1 cellular context compared by ENCODE assay signal in the genomic region with DNA sequence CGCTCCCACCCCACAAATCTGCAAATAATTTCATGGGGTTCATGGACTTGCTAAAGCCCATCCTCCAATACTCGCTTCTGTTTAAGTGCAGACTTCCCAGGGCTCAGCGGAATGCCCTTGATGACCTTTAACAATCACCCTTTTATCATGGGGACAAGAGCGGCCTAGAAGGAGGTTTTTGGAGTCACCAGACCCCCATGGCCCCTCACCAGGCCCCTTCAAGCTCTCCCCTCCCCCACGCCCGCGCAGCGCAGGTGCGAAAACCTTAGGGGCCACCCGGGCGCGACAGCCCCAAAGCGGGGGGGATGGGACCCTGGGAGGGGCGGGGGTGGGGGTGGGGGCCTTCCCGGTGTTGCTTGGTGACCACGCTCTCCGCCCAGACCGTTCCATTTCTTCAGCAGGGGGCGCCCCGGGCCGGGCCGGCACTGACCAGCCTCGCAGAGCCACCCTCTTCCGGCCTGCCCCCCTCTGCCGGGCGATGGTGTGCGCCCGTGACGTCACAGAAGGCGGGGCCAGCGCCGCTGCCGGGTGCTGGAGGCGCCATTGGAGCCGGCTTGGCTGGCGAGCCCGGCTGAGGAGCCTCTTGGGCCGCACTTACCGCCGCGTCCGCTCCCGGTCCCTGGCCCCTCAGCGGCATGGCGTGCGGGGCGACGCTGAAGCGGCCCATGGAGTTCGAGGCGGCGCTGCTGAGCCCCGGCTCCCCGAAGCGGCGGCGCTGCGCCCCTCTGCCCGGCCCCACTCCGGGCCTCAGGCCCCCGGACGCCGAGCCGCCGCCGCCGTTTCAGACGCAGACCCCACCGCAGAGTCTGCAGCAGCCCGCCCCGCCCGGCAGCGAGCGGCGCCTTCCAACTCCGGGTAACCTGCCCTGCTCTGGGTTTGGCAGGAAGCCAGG.
TF ChIP-seq lines count a peak whose summit lies in the region.

AKIRIN1 (plus strand) TSS at position 531 of the 892 bp plus-strand sequence; CDS start at position 636, 105 bp downstream.

TF ChIP-seq in GM12878, 131 proteins besides CTCF, POLR2A, EP300 and RAD21 (continued from another document and continues in another):
- peak; percentile 73 for TF ChIP-seq E4F1 (IDR thresholded peaks at IDR 0.05; ENCODE audit: borderline replicate concordance, partially characterized antibody)
- TF ChIP-seq SIN3A (IDR thresholded peaks at IDR 0.05; ENCODE audit: low read depth, low read length): peak; percentile 46; the same call in 1 of the 2 replicates
- no peak for TF ChIP-seq PAX5 (IDR thresholded peaks at IDR 0.05; ENCODE audit: borderline replicate concordance, low read depth, low read length)
- peak; percentile 87; the same call in 1 of the 2 replicates for TF ChIP-seq POLR2AphosphoS2 (IDR thresholded peaks at IDR 0.05; ENCODE audit: low read depth, low read length)
- TF ChIP-seq ZBTB33 (IDR thresholded peaks at IDR 0.05): no peak
- TF ChIP-seq DPF2 (IDR thresholded peaks at IDR 0.05): peak; percentile 87
- peak; percentile 92 for TF ChIP-seq SP1 (IDR thresholded peaks at IDR 0.05; ENCODE audit: low read depth, low read length)
- peak; percentile 66; the same call in 2 of the 3 replicates for TF ChIP-seq POU2F2 (IDR thresholded peaks at IDR 0.05; ENCODE audit: borderline replicate concordance, low read depth, low read length)
- TF ChIP-seq PML (IDR thresholded peaks at IDR 0.05; ENCODE audit: low read length): peak; percentile 91
- peak; percentile 96 for TF ChIP-seq FOXK2 (IDR thresholded peaks at IDR 0.05)
- TF ChIP-seq MYC (IDR thresholded peaks at IDR 0.05; ENCODE audit: insufficient read depth, insufficient read length, insufficient replicate concordance, low read length, severe bottlenecking): no peak
- TF ChIP-seq, protein P1, sequence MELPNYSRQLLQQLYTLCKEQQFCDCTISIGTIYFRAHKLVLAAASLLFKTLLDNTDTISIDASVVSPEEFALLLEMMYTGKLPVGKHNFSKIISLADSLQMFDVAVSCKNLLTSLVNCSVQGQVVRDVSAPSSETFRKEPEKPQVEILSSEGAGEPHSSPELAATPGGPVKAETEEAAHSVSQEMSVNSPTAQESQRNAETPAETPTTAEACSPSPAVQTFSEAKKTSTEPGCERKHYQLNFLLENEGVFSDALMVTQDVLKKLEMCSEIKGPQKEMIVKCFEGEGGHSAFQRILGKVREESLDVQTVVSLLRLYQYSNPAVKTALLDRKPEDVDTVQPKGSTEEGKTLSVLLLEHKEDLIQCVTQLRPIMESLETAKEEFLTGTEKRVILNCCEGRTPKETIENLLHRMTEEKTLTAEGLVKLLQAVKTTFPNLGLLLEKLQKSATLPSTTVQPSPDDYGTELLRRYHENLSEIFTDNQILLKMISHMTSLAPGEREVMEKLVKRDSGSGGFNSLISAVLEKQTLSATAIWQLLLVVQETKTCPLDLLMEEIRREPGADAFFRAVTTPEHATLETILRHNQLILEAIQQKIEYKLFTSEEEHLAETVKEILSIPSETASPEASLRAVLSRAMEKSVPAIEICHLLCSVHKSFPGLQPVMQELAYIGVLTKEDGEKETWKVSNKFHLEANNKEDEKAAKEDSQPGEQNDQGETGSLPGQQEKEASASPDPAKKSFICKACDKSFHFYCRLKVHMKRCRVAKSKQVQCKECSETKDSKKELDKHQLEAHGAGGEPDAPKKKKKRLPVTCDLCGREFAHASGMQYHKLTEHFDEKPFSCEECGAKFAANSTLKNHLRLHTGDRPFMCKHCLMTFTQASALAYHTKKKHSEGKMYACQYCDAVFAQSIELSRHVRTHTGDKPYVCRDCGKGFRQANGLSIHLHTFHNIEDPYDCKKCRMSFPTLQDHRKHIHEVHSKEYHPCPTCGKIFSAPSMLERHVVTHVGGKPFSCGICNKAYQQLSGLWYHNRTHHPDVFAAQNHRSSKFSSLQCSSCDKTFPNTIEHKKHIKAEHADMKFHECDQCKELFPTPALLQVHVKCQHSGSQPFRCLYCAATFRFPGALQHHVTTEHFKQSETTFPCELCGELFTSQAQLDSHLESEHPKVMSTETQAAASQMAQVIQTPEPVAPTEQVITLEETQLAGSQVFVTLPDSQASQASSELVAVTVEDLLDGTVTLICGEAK (IDR thresholded peaks at IDR 0.05; ENCODE audit: borderline replicate concordance): no peak
- TF ChIP-seq BCL11A (IDR thresholded peaks at IDR 0.05; ENCODE audit: low read depth, low read length): no peak
- TF ChIP-seq, protein P2, sequence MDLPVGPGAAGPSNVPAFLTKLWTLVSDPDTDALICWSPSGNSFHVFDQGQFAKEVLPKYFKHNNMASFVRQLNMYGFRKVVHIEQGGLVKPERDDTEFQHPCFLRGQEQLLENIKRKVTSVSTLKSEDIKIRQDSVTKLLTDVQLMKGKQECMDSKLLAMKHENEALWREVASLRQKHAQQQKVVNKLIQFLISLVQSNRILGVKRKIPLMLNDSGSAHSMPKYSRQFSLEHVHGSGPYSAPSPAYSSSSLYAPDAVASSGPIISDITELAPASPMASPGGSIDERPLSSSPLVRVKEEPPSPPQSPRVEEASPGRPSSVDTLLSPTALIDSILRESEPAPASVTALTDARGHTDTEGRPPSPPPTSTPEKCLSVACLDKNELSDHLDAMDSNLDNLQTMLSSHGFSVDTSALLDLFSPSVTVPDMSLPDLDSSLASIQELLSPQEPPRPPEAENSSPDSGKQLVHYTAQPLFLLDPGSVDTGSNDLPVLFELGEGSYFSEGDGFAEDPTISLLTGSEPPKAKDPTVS (IDR thresholded peaks at IDR 0.05; ENCODE audit: low read depth, low read length): no peak
- peak; percentile 96 for TF ChIP-seq POLR2AphosphoS5 (IDR thresholded peaks at IDR 0.05; ENCODE audit: low read length)
- 0 out of 2 replicates have a peak, but pooled peaks have one; percentile 4 for TF ChIP-seq NRF1 (conservative IDR thresholded peaks at IDR 0.05; ENCODE audit: low read depth, low read length)
- peak; percentile 89 for TF ChIP-seq GATAD2B (conservative IDR thresholded peaks at IDR 0.05; ENCODE audit: low read depth)
- TF ChIP-seq FOS (IDR thresholded peaks at IDR 0.05; ENCODE audit: borderline replicate concordance, extremely low read depth, insufficient read length): no peak
- TF ChIP-seq LARP7 (IDR thresholded peaks at IDR 0.05): peak; percentile 97
- peak; percentile 95 for TF ChIP-seq CREB1 (IDR thresholded peaks at IDR 0.05; ENCODE audit: low read depth)
- no peak for TF ChIP-seq SUZ12 (IDR thresholded peaks at IDR 0.05; ENCODE audit: unreplicated experiment)
- peak; percentile 64 for TF ChIP-seq SIX5 (IDR thresholded peaks at IDR 0.05; ENCODE audit: low read depth, low read length, severe bottlenecking)
- 0 out of 2 replicates have a peak, but pooled peaks have one; percentile 25 for TF ChIP-seq MTA2 (IDR thresholded peaks at IDR 0.05; ENCODE audit: low read depth)
- no peak for TF ChIP-seq SMAD1 (IDR thresholded peaks at IDR 0.05; ENCODE audit: low read depth, partially characterized antibody)
- TF ChIP-seq KLF5 (IDR thresholded peaks at IDR 0.05; ENCODE audit: partially characterized antibody): peak; percentile 98
- TF ChIP-seq NKRF (conservative IDR thresholded peaks at IDR 0.05): peak; percentile 96
- TF ChIP-seq, protein P3, sequence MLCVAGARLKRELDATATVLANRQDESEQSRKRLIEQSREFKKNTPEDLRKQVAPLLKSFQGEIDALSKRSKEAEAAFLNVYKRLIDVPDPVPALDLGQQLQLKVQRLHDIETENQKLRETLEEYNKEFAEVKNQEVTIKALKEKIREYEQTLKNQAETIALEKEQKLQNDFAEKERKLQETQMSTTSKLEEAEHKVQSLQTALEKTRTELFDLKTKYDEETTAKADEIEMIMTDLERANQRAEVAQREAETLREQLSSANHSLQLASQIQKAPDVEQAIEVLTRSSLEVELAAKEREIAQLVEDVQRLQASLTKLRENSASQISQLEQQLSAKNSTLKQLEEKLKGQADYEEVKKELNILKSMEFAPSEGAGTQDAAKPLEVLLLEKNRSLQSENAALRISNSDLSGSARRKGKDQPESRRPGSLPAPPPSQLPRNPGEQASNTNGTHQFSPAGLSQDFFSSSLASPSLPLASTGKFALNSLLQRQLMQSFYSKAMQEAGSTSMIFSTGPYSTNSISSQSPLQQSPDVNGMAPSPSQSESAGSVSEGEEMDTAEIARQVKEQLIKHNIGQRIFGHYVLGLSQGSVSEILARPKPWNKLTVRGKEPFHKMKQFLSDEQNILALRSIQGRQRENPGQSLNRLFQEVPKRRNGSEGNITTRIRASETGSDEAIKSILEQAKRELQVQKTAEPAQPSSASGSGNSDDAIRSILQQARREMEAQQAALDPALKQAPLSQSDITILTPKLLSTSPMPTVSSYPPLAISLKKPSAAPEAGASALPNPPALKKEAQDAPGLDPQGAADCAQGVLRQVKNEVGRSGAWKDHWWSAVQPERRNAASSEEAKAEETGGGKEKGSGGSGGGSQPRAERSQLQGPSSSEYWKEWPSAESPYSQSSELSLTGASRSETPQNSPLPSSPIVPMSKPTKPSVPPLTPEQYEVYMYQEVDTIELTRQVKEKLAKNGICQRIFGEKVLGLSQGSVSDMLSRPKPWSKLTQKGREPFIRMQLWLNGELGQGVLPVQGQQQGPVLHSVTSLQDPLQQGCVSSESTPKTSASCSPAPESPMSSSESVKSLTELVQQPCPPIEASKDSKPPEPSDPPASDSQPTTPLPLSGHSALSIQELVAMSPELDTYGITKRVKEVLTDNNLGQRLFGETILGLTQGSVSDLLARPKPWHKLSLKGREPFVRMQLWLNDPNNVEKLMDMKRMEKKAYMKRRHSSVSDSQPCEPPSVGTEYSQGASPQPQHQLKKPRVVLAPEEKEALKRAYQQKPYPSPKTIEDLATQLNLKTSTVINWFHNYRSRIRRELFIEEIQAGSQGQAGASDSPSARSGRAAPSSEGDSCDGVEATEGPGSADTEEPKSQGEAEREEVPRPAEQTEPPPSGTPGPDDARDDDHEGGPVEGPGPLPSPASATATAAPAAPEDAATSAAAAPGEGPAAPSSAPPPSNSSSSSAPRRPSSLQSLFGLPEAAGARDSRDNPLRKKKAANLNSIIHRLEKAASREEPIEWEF (IDR thresholded peaks at IDR 0.05; ENCODE audit: insufficient replicate concordance, low read depth, low read length): no peak
- no peak for TF ChIP-seq USF1 (IDR thresholded peaks at IDR 0.05; ENCODE audit: borderline replicate concordance, extremely low read length, insufficient read depth, low read depth, low read length)
